8 cellular contexts compared by ENCODE assay signal in the genomic region with DNA sequence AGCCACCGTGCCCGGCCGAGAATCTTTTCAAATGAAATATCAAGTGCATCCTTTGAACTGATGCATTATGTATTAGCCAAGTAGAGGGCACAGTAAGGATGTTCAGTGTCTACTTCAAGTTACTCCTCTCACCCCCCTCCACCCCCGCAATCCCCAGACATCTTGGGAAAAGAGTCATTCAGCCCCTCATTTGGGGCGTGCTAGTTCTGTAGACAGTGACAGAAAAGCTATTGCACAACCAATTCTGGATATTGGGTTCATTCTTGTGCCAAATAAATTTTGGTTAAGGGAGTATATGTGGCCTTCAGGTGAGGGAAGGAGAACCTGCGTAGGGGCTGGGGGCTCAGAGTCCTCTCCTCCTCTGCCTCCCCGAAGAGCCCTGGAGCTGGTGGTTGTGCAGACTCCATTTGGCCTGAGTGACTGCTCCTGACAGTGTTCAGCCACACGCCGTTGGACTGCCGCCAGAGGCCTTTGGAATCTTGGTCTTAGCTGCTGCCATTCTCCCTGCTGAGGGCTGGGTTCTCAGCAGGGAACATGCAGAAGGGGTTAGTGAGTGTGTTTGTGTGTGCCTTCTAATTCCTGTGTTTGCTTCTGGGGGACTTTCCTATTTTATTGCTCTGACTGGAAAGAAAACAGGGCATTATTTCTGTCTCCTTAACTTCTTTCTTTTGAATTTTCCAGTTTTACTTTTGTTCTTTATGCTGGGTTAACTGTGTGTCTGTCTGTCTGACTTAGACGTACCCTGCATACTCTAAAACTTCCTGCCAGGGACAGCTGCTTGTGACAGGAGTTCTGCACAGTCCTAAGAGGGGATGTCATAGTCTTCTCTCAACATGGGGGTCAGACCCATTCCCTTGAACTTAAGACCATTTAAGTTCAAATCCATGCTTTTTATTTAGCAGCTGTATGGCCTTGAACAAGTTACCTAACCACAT. TPM values are rescaled to one million over a fixed set of nuclear protein-coding genes. Genes with fewer than 3 reads are reported as not detected.
DNase-seq lines count a peak whose midpoint lies in the region; ATAC-seq and TF ChIP-seq lines count a peak whose summit lies in the region.

No MANE protein-coding gene starts in this region.

- H3K4me1 ChIP-seq in BE2C (no peaks in the 10 kb centered on the region; the same call in 1 of the 2 replicates), osteoblast (ENCODE audit: insufficient read depth, low read length) (peaks cover 15% of the 10 kb centered on the region)

- H3K36me3 ChIP-seq in BE2C (no peaks in the 10 kb centered on the region), osteoblast (ENCODE audit: insufficient read depth, low read length) (no peaks in the 10 kb centered on the region)

- no peak for ATAC-seq in HG03159 (IDR thresholded peaks at IDR 0.05; ENCODE audit: unreplicated experiment)

- peak overlapping the region; percentile 54 for H2AFZ ChIP-seq in osteoblast (ENCODE audit: low read length)

- H3K4me3 ChIP-seq in BE2C (ENCODE audit: low read depth, low read length) (no peak overlapping the region), fibroblast of pulmonary artery (replicated peaks; ENCODE audit: low read depth, low read length) (no peak overlapping the region), osteoblast (ENCODE audit: insufficient read depth, low read length) (no peak overlapping the region)

- peak overlapping the region; percentile 30 for H3K27ac ChIP-seq in osteoblast (ENCODE audit: low read depth, low read length)

- H3K4me2 ChIP-seq in osteoblast (ENCODE audit: insufficient read depth, low read length), result peak overlapping the region; percentile 58

- peak; percentile 71 for DNase-seq in BE2C
- DNase-seq in NCI-H446 treated with DMSO at 0.1 percent for 48 hours (lab: John Stamatoyannopoulos, UW), result peak; percentile 69
- DNase-seq in fibroblast of pulmonary artery (ENCODE audit: low read depth), result peak; percentile 79
- DNase-seq in osteoblast (ENCODE audit: insufficient read length, low spot score, missing footprints), result no peak
- no peak for DNase-seq in superior temporal gyrus (ENCODE audit: extremely low spot score)
- DNase-seq in epidermal melanocyte (ENCODE audit: insufficient read length, low spot score), result no peak
- no peak for DNase-seq in activated effector memory CD4-positive, alpha-beta T cell treated with Interleukin-2 at 50 U/mL for 16 hours

- TF ChIP-seq CTCF in BE2C (IDR thresholded peaks at IDR 0.05; ENCODE audit: low read depth, low read length) (no peak), fibroblast of pulmonary artery (IDR thresholded peaks at IDR 0.05; ENCODE audit: low read length, missing control alignments) (no peak), osteoblast (IDR thresholded peaks at IDR 0.05; ENCODE audit: extremely low read depth, low read depth, low read length) (no peak)

- H3K9me3 ChIP-seq in BE2C, result no peaks in the 10 kb centered on the region
- no peaks in the 10 kb centered on the region for H3K9me3 ChIP-seq in osteoblast (ENCODE audit: low read depth, low read length)

- H3K79me2 ChIP-seq in osteoblast (ENCODE audit: insufficient read depth, low read length), result peaks cover 18% of the 10 kb centered on the region

- no peaks in the 10 kb centered on the region for H4K20me1 ChIP-seq in osteoblast (ENCODE audit: insufficient read depth, low read length)

- H3K27me3 ChIP-seq in BE2C, result no peaks in the 10 kb centered on the region
- no peaks in the 10 kb centered on the region for H3K27me3 ChIP-seq in osteoblast (ENCODE audit: insufficient read depth, low read length)

RNA-seq across cellular contexts. Expression of gene RARB, which starts 21.0 kb away (rescaled TPM):
- polyA plus RNA-seq in BE2C (2012; ENCODE audit: insufficient read depth, insufficient read length, low read depth), result not detected
- 4.1 and 7.6 TPM in 2 replicates for total RNA-seq in osteoblast

Comparison
In these comparisons a context has a peak if more than half of its experiments do, and no peak if none do; other contexts are left out.
1. DNase-seq: peak in BE2C (single experiment), NCI-H446 treated with DMSO at 0.1 percent for 48 hours (single experiment) and fibroblast of pulmonary artery (single experiment); none in osteoblast (single experiment), superior temporal gyrus (single experiment), epidermal melanocyte (single experiment) and activated effector memory CD4-positive, alpha-beta T cell treated with Interleukin-2 at 50 U/mL for 16 hours (single experiment).